1 cellular context compared by ENCODE assay signal in genomic region chr12:14365294-14366210, GRCh38.
TF ChIP-seq lines count a peak whose summit lies in the region.

A gene with protein sequence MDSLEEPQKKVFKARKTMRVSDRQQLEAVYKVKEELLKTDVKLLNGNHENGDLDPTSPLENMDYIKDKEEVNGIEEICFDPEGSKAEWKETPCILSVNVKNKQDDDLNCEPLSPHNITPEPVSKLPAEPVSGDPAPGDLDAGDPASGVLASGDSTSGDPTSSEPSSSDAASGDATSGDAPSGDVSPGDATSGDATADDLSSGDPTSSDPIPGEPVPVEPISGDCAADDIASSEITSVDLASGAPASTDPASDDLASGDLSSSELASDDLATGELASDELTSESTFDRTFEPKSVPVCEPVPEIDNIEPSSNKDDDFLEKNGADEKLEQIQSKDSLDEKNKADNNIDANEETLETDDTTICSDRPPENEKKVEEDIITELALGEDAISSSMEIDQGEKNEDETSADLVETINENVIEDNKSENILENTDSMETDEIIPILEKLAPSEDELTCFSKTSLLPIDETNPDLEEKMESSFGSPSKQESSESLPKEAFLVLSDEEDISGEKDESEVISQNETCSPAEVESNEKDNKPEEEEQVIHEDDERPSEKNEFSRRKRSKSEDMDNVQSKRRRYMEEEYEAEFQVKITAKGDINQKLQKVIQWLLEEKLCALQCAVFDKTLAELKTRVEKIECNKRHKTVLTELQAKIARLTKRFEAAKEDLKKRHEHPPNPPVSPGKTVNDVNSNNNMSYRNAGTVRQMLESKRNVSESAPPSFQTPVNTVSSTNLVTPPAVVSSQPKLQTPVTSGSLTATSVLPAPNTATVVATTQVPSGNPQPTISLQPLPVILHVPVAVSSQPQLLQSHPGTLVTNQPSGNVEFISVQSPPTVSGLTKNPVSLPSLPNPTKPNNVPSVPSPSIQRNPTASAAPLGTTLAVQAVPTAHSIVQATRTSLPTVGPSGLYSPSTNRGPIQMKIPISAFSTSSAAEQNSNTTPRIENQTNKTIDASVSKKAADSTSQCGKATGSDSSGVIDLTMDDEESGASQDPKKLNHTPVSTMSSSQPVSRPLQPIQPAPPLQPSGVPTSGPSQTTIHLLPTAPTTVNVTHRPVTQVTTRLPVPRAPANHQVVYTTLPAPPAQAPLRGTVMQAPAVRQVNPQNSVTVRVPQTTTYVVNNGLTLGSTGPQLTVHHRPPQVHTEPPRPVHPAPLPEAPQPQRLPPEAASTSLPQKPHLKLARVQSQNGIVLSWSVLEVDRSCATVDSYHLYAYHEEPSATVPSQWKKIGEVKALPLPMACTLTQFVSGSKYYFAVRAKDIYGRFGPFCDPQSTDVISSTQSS (plus strand): TSS chr12:14365682. CDS start chr12:14423916, 58,234 bp downstream.

TF ChIP-seq in GM12878, 131 proteins besides CTCF, POLR2A, EP300 and RAD21 (continued from another document and continues in another):
- TF ChIP-seq ZZZ3 (IDR thresholded peaks at IDR 0.05; ENCODE audit: control insufficient read depth, insufficient read length, low read depth): no peak
- TF ChIP-seq, protein P1, sequence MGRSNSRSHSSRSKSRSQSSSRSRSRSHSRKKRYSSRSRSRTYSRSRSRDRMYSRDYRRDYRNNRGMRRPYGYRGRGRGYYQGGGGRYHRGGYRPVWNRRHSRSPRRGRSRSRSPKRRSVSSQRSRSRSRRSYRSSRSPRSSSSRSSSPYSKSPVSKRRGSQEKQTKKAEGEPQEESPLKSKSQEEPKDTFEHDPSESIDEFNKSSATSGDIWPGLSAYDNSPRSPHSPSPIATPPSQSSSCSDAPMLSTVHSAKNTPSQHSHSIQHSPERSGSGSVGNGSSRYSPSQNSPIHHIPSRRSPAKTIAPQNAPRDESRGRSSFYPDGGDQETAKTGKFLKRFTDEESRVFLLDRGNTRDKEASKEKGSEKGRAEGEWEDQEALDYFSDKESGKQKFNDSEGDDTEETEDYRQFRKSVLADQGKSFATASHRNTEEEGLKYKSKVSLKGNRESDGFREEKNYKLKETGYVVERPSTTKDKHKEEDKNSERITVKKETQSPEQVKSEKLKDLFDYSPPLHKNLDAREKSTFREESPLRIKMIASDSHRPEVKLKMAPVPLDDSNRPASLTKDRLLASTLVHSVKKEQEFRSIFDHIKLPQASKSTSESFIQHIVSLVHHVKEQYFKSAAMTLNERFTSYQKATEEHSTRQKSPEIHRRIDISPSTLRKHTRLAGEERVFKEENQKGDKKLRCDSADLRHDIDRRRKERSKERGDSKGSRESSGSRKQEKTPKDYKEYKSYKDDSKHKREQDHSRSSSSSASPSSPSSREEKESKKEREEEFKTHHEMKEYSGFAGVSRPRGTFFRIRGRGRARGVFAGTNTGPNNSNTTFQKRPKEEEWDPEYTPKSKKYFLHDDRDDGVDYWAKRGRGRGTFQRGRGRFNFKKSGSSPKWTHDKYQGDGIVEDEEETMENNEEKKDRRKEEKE (IDR thresholded peaks at IDR 0.05): no peak
- no peak for TF ChIP-seq STAT1 (conservative IDR thresholded peaks at IDR 0.05)
- TF ChIP-seq, protein P2, sequence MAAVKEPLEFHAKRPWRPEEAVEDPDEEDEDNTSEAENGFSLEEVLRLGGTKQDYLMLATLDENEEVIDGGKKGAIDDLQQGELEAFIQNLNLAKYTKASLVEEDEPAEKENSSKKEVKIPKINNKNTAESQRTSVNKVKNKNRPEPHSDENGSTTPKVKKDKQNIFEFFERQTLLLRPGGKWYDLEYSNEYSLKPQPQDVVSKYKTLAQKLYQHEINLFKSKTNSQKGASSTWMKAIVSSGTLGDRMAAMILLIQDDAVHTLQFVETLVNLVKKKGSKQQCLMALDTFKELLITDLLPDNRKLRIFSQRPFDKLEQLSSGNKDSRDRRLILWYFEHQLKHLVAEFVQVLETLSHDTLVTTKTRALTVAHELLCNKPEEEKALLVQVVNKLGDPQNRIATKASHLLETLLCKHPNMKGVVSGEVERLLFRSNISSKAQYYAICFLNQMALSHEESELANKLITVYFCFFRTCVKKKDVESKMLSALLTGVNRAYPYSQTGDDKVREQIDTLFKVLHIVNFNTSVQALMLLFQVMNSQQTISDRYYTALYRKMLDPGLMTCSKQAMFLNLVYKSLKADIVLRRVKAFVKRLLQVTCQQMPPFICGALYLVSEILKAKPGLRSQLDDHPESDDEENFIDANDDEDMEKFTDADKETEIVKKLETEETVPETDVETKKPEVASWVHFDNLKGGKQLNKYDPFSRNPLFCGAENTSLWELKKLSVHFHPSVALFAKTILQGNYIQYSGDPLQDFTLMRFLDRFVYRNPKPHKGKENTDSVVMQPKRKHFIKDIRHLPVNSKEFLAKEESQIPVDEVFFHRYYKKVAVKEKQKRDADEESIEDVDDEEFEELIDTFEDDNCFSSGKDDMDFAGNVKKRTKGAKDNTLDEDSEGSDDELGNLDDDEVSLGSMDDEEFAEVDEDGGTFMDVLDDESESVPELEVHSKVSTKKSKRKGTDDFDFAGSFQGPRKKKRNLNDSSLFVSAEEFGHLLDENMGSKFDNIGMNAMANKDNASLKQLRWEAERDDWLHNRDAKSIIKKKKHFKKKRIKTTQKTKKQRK (IDR thresholded peaks at IDR 0.05; ENCODE audit: low read depth, low read length): no peak
- no peak for TF ChIP-seq HSF1 (IDR thresholded peaks at IDR 0.05; ENCODE audit: low read depth, low read length)
- TF ChIP-seq PML (IDR thresholded peaks at IDR 0.05; ENCODE audit: low read length): peak; percentile 91
- TF ChIP-seq HDAC6 (IDR thresholded peaks at IDR 0.05; ENCODE audit: unreplicated experiment): no peak
- no peak for TF ChIP-seq ZNF274 (IDR thresholded peaks at IDR 0.05; ENCODE audit: insufficient read depth, insufficient read length)
- peak; percentile 99 for TF ChIP-seq POU2F2 (IDR thresholded peaks at IDR 0.05; ENCODE audit: borderline replicate concordance, low read depth, low read length)
- TF ChIP-seq, protein P3, sequence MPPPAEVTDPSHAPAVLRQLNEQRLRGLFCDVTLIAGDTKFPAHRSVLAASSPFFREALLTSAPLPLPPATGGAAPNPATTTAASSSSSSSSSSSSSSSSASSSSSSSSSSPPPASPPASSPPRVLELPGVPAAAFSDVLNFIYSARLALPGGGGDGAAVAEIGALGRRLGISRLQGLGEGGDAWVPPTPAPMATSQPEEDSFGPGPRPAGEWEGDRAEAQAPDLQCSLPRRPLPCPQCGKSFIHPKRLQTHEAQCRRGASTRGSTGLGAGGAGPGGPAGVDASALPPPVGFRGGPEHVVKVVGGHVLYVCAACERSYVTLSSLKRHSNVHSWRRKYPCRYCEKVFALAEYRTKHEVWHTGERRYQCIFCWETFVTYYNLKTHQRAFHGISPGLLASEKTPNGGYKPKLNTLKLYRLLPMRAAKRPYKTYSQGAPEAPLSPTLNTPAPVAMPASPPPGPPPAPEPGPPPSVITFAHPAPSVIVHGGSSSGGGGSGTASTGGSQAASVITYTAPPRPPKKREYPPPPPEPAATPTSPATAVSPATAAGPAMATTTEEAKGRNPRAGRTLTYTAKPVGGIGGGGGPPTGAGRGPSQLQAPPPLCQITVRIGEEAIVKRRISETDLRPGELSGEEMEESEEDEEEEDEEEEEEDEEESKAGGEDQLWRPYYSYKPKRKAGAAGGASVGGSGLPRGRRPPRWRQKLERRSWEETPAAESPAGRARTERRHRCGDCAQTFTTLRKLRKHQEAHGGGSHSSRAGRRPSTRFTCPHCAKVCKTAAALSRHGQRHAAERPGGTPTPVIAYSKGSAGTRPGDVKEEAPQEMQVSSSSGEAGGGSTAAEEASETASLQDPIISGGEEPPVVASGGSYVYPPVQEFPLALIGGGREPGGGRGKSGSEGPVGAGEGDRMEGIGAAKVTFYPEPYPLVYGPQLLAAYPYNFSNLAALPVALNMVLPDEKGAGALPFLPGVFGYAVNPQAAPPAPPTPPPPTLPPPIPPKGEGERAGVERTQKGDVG (CRISPR knock-in tag; IDR thresholded peaks at IDR 0.05): no peak
- peak; percentile 73 for TF ChIP-seq E2F4 (IDR thresholded peaks at IDR 0.05; ENCODE audit: low read depth, low read length)
- TF ChIP-seq ZNF687 (IDR thresholded peaks at IDR 0.05): 0 out of 2 replicates have a peak, but pooled peaks have one; percentile 29
- TF ChIP-seq FOXK2 (IDR thresholded peaks at IDR 0.05): no peak
- no peak for TF ChIP-seq ZBTB11 (CRISPR knock-in tag; IDR thresholded peaks at IDR 0.05)
- TF ChIP-seq BMI1 (IDR thresholded peaks at IDR 0.05; ENCODE audit: borderline replicate concordance): no peak
- peak; percentile 63 for TF ChIP-seq SMARCA5 (IDR thresholded peaks at IDR 0.05)
- TF ChIP-seq, protein P4, sequence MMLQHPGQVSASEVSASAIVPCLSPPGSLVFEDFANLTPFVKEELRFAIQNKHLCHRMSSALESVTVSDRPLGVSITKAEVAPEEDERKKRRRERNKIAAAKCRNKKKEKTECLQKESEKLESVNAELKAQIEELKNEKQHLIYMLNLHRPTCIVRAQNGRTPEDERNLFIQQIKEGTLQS (IDR thresholded peaks at IDR 0.05; ENCODE audit: borderline replicate concordance, extremely low read depth, low read depth, low read length): peak; percentile 52; the same call in 1 of the 2 replicates
- peak in 1 of 2 experiments; percentile 49; a peak in 1 of 4 replicates for TF ChIP-seq ETV6 (conservative IDR thresholded peaks at IDR 0.05 in 1 of 2, IDR thresholded peaks at IDR 0.05 in 1 of 2; ENCODE audit: borderline replicate concordance in 1 of 2, low read depth in 1 of 2)
